In genomic region chr1:70333245-70333644, GRCh38 we compare ENCODE assay signal across 16 cellular contexts. TPM values are rescaled to one million over a fixed set of nuclear protein-coding genes. Genes with fewer than 3 reads are reported as not detected.
DNase-seq lines count a peak whose midpoint lies in the region; ATAC-seq and TF ChIP-seq lines count a peak whose summit lies in the region.
"Had no signal": no experiment of that assay in that cellular context is flagged by ENCODE, and none has a peak within 500 bp of the region (broad histone marks: within the 10 kb centered on the region; RNA-seq: fewer than 3 reads in every experiment).

No MANE protein-coding gene starts in this region.

- H3K4me3 ChIP-seq in breast epithelium = no peak overlapping the region
- H3K4me3 ChIP-seq in PC-3 (ENCODE audit: low read length) = no peak overlapping the region
- H3K4me3 ChIP-seq: HAP-1 had no signal

- no peaks in the 10 kb centered on the region for H3F3A ChIP-seq in PC-3 (ENCODE audit: low read length, unreplicated experiment)

- H3K27ac ChIP-seq in breast epithelium (no peak overlapping the region), PC-3 (ENCODE audit: low read length) (no peak overlapping the region)

- no peaks in the 10 kb centered on the region for H3K9me3 ChIP-seq in breast epithelium
- H3K9me3 ChIP-seq in PC-3 (ENCODE audit: low read length) = no peaks in the 10 kb centered on the region
- H3K9me3 ChIP-seq: HAP-1, SK-N-SH had no signal

- no peak for TF ChIP-seq POLR2A in breast epithelium (IDR thresholded peaks at IDR 0.05)

- H3K36me3 Mint-ChIP-seq in MCF 10A (ENCODE audit: insufficient read depth, unreplicated experiment) = peaks cover 25% of the 10 kb centered on the region
- H3K36me3 Mint-ChIP-seq in central memory CD8-positive, alpha-beta T cell (ENCODE audit: insufficient read depth) = peaks cover 23% of the 10 kb centered on the region
- H3K36me3 Mint-ChIP-seq in progenitor cell of endocrine pancreas (ENCODE audit: insufficient read depth) = peaks cover 9% of the 10 kb centered on the region
- H3K36me3 Mint-ChIP-seq in nephron progenitor cell (ENCODE audit: low read depth) = peaks cover 46% of the 10 kb centered on the region

- H2AFZ ChIP-seq in PC-3 (ENCODE audit: low read length) = no peak overlapping the region

- DNase-seq in MCF 10A (ENCODE audit: unreplicated experiment) = no peak
- DNase-seq in breast epithelium (ENCODE audit: low spot score in 2 of 2) = no peak
- no peak for DNase-seq in PC-3
- DNase-seq in central memory CD8-positive, alpha-beta T cell (ENCODE audit: low spot score in 2 of 2) = no peak
- DNase-seq in progenitor cell of endocrine pancreas (ENCODE audit: low spot score, unreplicated experiment) = no peak
- no peak for DNase-seq in nephron progenitor cell
- DNase-seq in anterior cingulate cortex (lab: John Stamatoyannopoulos, UW) = no peak
- DNase-seq: CD4-positive, alpha-beta memory T cell; DMS79; NCI-H1105 treated with DMSO at 0.1 percent for 48 hours; NCI-H1694 treated with DMSO at 0.1 percent for 48 hours; NK-92 treated with Interleukin-12 subunit alpha and Interleukin-12 subunit beta, amount 100 ng/mL, for 24 hours; SHP77; SK-N-SH had no signal

- CTCF ChIA-PET in MCF 10A (lab: Yijun Ruan, JAX) (interaction anchor here (0.7 kb wide), 1 partner anchor 10 kb away, joined by 6 read pairs; no protein-coding TSS in a partner anchor), PC-3 (lab: Charles Lee) (no interaction called here)

- no peaks in the 10 kb centered on the region for H3K4me1 ChIP-seq in breast epithelium
- H3K4me1 ChIP-seq in PC-3 (ENCODE audit: insufficient read depth, low read length) = peaks cover 39% of the 10 kb centered on the region
- H3K4me1 ChIP-seq: HAP-1 had no signal

- H3K27ac Mint-ChIP-seq in MCF 10A (ENCODE audit: low read depth, unreplicated experiment) (no peak overlapping the region), progenitor cell of endocrine pancreas (peak overlapping the region; percentile 57), nephron progenitor cell (no peak overlapping the region)
- peak overlapping the region; percentile 1 for H3K27ac Mint-ChIP-seq in central memory CD8-positive, alpha-beta T cell (ENCODE audit: low read depth)

- no peaks in the 10 kb centered on the region for H3K27me3 Mint-ChIP-seq in MCF 10A (ENCODE audit: insufficient read depth, unreplicated experiment)
- H3K27me3 Mint-ChIP-seq in central memory CD8-positive, alpha-beta T cell = no peaks in the 10 kb centered on the region
- no peaks in the 10 kb centered on the region for H3K27me3 Mint-ChIP-seq in progenitor cell of endocrine pancreas
- H3K27me3 Mint-ChIP-seq in nephron progenitor cell (ENCODE audit: low read depth, poor library complexity) = peaks cover 3% of the 10 kb centered on the region
- H3K27me3 Mint-ChIP-seq: CD4-positive, alpha-beta memory T cell had no signal

- ATAC-seq in PC-3 = no peak
- no peak for ATAC-seq in central memory CD8-positive, alpha-beta T cell (replicated peaks; ENCODE audit: extremely low read depth, poor library complexity, severe bottlenecking)
- ATAC-seq in HG03442 (IDR thresholded peaks at IDR 0.05; ENCODE audit: unreplicated experiment) = no peak

- TF ChIP-seq CTCF in MCF 10A (IDR thresholded peaks at IDR 0.05; ENCODE audit: unreplicated experiment) (no peak), breast epithelium (IDR thresholded peaks at IDR 0.05) (no peak), PC-3 (conservative IDR thresholded peaks at IDR 0.05; ENCODE audit: low read depth, low read length) (no peak), progenitor cell of endocrine pancreas (IDR thresholded peaks at IDR 0.05; ENCODE audit: unreplicated experiment) (no peak), nephron progenitor cell (IDR thresholded peaks at IDR 0.05) (no peak)

- H3K4me2 ChIP-seq in PC-3 (ENCODE audit: low read length) = no peak overlapping the region
- H3K4me2 ChIP-seq: SK-N-SH had no signal

- H3K4me1 Mint-ChIP-seq in MCF 10A (ENCODE audit: insufficient read depth, unreplicated experiment) (no peaks in the 10 kb centered on the region), progenitor cell of endocrine pancreas (ENCODE audit: low read depth) (peaks cover 7% of the 10 kb centered on the region), nephron progenitor cell (no peaks in the 10 kb centered on the region)
- peaks cover 30% of the 10 kb centered on the region for H3K4me1 Mint-ChIP-seq in central memory CD8-positive, alpha-beta T cell

- H3K27me3 ChIP-seq in breast epithelium (no peaks in the 10 kb centered on the region), PC-3 (ENCODE audit: low read length) (no peaks in the 10 kb centered on the region)

- H4K20me1 ChIP-seq in PC-3 (ENCODE audit: low read length) = peaks cover 32% of the 10 kb centered on the region

- H3K9ac ChIP-seq in PC-3 (ENCODE audit: low read length) = no peak overlapping the region
- H3K9ac ChIP-seq: SK-N-SH had no signal

- no peaks in the 10 kb centered on the region for H3K9me2 ChIP-seq in PC-3 (replicated peaks; ENCODE audit: low read length)
- H3K9me2 ChIP-seq: SK-N-SH had no signal

- BruUV-seq in MCF 10A (replicated peaks; lab: Mats Ljungman, UMichigan) = TSS peak; percentile 9
- BruUV-seq in PC-3 (replicated peaks; lab: Mats Ljungman, UMichigan) = TSS peak; percentile 10

- H3K36me3 ChIP-seq in breast epithelium = no peaks in the 10 kb centered on the region
- 0 out of 2 replicates have a peak, but pooled peaks cover 3% of the 10 kb centered on the region for H3K36me3 ChIP-seq in PC-3 (ENCODE audit: low read depth, low read length)

- peaks cover 79% of the 10 kb centered on the region for H3K79me2 ChIP-seq in PC-3 (ENCODE audit: low read length)

- POLR2A ChIA-PET in MCF 10A (lab: Yijun Ruan, JAX) = no interaction called here
- POLR2A ChIA-PET in PC-3 (lab: Charles Lee; ENCODE audit: unreplicated experiment) = no interaction called here

- H3K4me3 Mint-ChIP-seq in MCF 10A (ENCODE audit: unreplicated experiment) = no peak overlapping the region
- H3K4me3 Mint-ChIP-seq in central memory CD8-positive, alpha-beta T cell = no peak overlapping the region
- H3K4me3 Mint-ChIP-seq in progenitor cell of endocrine pancreas (ENCODE audit: low read depth) = no peak overlapping the region
- no peak overlapping the region for H3K4me3 Mint-ChIP-seq in nephron progenitor cell
- H3K4me3 Mint-ChIP-seq: CD4-positive, alpha-beta memory T cell had no signal

- intact Hi-C loops in MCF 10A (cut with micrococcal nuclease) = no loop called here
- intact Hi-C loops in breast epithelium (cut with DNase I; ENCODE audit: low total_unique reads) = no loop called here
- intact Hi-C loops in PC-3 (cut with micrococcal nuclease) = loop anchor here (2.0 to 5.0 kb wide), 2 partner anchors 20 to 179 kb away; no protein-coding TSS in a partner anchor

- H3K9me3 Mint-ChIP-seq in MCF 10A (ENCODE audit: unreplicated experiment) (no peaks in the 10 kb centered on the region), progenitor cell of endocrine pancreas (ENCODE audit: low read depth) (no peaks in the 10 kb centered on the region), nephron progenitor cell (peaks cover 4% of the 10 kb centered on the region)
- no peaks in the 10 kb centered on the region for H3K9me3 Mint-ChIP-seq in central memory CD8-positive, alpha-beta T cell
- H3K9me3 Mint-ChIP-seq: CD4-positive, alpha-beta memory T cell had no signal

RNA-seq across cellular contexts. Expression of gene ANKRD13C, which starts 21.3 kb away (rescaled TPM):
- total RNA-seq in MCF 10A (2022) (17.8 and 18.9 TPM in 2 replicates), breast epithelium (10 to 100 TPM; 20.8 to 29.9 (median 28.5) TPM), PC-3 (2014; rRNA removed) (38.0 and 41.5 TPM in 2 replicates), progenitor cell of endocrine pancreas (19.6 and 21.5 TPM in 2 replicates)

Comparison
In these comparisons a context has a peak if more than half of its experiments do, and no peak if none do; other contexts are left out.
1. H3K27ac Mint-ChIP-seq: peak in central memory CD8-positive, alpha-beta T cell (single experiment) and progenitor cell of endocrine pancreas (single experiment); none in MCF 10A (single experiment) and nephron progenitor cell (single experiment).